Comparison of ENCODE assay signal across 8 cellular contexts in genomic region chr15:41557673-41558399, GRCh38. TPM values are rescaled to one million over a fixed set of nuclear protein-coding genes. Genes with fewer than 3 reads are reported as not detected.
A peak's percentile ranks its signal among the peaks of the same experiment; 100 is the strongest.
DNase-seq lines count a peak whose midpoint lies in the region; ATAC-seq and TF ChIP-seq lines count a peak whose summit lies in the region.

No MANE protein-coding gene starts in this region.

- peak overlapping the region; percentile 80 to 92 (median 86) for H3K4me3 Mint-ChIP-seq in IgD-negative memory B cell

- H3K9ac ChIP-seq in stomach smooth muscle (ENCODE audit: low read length in 2 of 2) = peak overlapping the region in 1 of 2 donors; percentile 29

- H3K27ac Mint-ChIP-seq in IgD-negative memory B cell = peak overlapping the region; percentile 5 to 88 (median 23)

- TF ChIP-seq CTCF in GM12875 (IDR thresholded peaks at IDR 0.05; ENCODE audit: borderline replicate concordance, insufficient read depth, low read depth, low read length) (peak; percentile 77), fibroblast of villous mesenchyme (IDR thresholded peaks at IDR 0.05; ENCODE audit: insufficient read depth, low read depth, low read length) (peak; percentile 98)

- no peaks in the 10 kb centered on the region for H3K9me3 Mint-ChIP-seq in IgD-negative memory B cell

- H3K9me3 ChIP-seq in stomach smooth muscle (ENCODE audit: control insufficient read depth in 2 of 2, low read length in 2 of 2) = no peaks in the 10 kb centered on the region

- DNase-seq in SHP77 (lab: John Stamatoyannopoulos, UW) (peak; percentile 22 to 66), fibroblast of villous mesenchyme (ENCODE audit: low read depth) (peak; percentile 87), nucleus accumbens (lab: John Stamatoyannopoulos, UW) (peak in 52 of 56 donors; percentile 34 to 95 (median 78))
- peak; percentile 92 for DNase-seq in activated effector memory CD4-positive, alpha-beta T cell treated with anti-CD3 and anti-CD28 coated beads, Interleukin-2, amount 50 U/mL, for 16 hours

- H3K27me3 Mint-ChIP-seq in IgD-negative memory B cell = peaks cover 35% of the 10 kb centered on the region

- H3K4me1 Mint-ChIP-seq in IgD-negative memory B cell = peaks cover 8 to 15% (median 14%) of the 10 kb centered on the region in 3 donors

- H3K4me1 ChIP-seq in stomach smooth muscle (ENCODE audit: control insufficient read depth, insufficient read depth, low read length) = peaks cover 24% of the 10 kb centered on the region

- no peak for ATAC-seq in GM19328 (IDR thresholded peaks at IDR 0.05; ENCODE audit: unreplicated experiment)

- peaks cover 1% of the 10 kb centered on the region for H3K36me3 Mint-ChIP-seq in IgD-negative memory B cell

- H3K36me3 ChIP-seq in stomach smooth muscle (ENCODE audit: control insufficient read depth in 2 of 2, insufficient read depth in 2 of 2, low read length in 2 of 2) = no peaks in the 10 kb centered on the region

- no peaks in the 10 kb centered on the region for H3K27me3 ChIP-seq in stomach smooth muscle (ENCODE audit: control insufficient read depth in 1 of 2, insufficient read depth in 2 of 2, low read length in 2 of 2)

- peak overlapping the region; percentile 11 for H3K27ac ChIP-seq in stomach smooth muscle (ENCODE audit: low read length)

- no peak overlapping the region for H3K4me3 ChIP-seq in GM12875 (ENCODE audit: low read depth, low read length)
- peak overlapping the region; percentile 70 for H3K4me3 ChIP-seq in fibroblast of villous mesenchyme (ENCODE audit: low read depth, low read length)
- H3K4me3 ChIP-seq in stomach smooth muscle (ENCODE audit: low read length in 2 of 2) = peak overlapping the region in 1 of 2 donors; percentile 76

RNA-seq across cellular contexts. Expression of gene TYRO3, which starts 1.2 kb away (rescaled TPM):
- polyA plus RNA-seq in IgD-negative memory B cell = not detected
- total RNA-seq in fibroblast of villous mesenchyme = 13.8 and 14.5 TPM in 2 replicates

RNA-seq across cellular contexts. Expression of gene RPAP1, which starts 13.8 kb away (rescaled TPM):
- 15.3 TPM for polyA plus RNA-seq in IgD-negative memory B cell
- 14.8 and 26.8 TPM in 2 replicates for total RNA-seq in fibroblast of villous mesenchyme

RNA-seq across cellular contexts. Expression of gene LTK, which starts 44.2 kb away (rescaled TPM):
- 2.0 TPM for polyA plus RNA-seq in IgD-negative memory B cell
- total RNA-seq in fibroblast of villous mesenchyme = 0.86 and 1.6 TPM in 2 replicates
